In the genomic region with DNA sequence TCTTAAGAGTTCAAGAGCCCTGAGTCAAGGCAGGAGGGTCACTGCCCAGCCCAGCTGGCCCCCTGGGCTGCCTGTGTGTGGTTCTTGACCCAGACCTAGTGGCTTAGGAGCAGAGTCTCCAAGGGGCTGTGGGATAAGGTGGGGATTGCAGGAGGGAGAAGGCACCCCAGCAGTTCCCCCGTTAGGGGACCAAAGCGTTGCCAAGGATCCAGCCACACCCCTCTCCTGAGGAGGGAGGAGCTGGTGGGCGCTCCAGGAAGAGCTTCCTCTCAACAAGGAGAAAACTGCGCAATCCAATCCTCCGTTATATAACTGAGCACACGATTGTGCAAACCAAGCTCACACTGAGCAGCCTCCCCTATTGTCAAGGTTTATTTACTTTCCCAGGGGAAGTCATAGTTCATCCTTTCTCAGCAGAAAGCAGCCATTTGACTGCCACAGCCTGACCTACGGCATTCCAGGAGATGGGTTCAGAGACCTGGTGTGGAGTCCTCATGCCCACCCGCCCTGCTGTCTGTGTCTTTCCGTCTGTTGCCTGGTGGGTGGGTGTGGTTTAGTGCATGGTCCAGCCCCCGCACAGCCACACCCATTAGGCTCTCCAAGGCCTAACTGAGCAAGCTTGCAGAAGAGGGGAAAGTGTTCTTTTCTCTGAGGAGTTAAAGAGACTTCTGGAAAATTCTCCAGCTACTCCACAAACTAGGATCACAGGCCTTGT, we compare ENCODE assay signal across 1 cellular context.
A peak's percentile ranks its signal among the peaks of the same experiment; 100 is the strongest.
TF ChIP-seq lines count a peak whose summit lies in the region.

No MANE protein-coding gene starts in this region.

TF ChIP-seq in HepG2, 621 proteins besides CTCF, POLR2A, EP300 and RAD21 (continued from another document and continues in another):
- TF ChIP-seq MEIS2 (CRISPR knock-in tag; IDR thresholded peaks at IDR 0.05) (peak; percentile 97), PLRG1 (conservative IDR thresholded peaks at IDR 0.05) (no peak), ZNF547 (CRISPR knock-in tag; IDR thresholded peaks at IDR 0.05) (peak; percentile 85; the same call in 1 of the 2 replicates), MXD4 (CRISPR knock-in tag; IDR thresholded peaks at IDR 0.05) (peak; percentile 78; the same call in 1 of the 2 replicates), TBX3 (IDR thresholded peaks at IDR 0.05; ENCODE audit: borderline replicate concordance) (peak; percentile 30; the same call in 1 of the 2 replicates), ZNF343 (CRISPR knock-in tag; IDR thresholded peaks at IDR 0.05) (peak; percentile 59; the same call in 1 of the 2 replicates), ZNF296 (CRISPR knock-in tag; conservative IDR thresholded peaks at IDR 0.05) (no peak), SPEN (CRISPR knock-in tag; IDR thresholded peaks at IDR 0.05; ENCODE audit: low read depth) (peak; percentile 92), ATF1 (CRISPR knock-in tag; IDR thresholded peaks at IDR 0.05) (peak; percentile 43; the same call in 1 of the 2 replicates), EEA1 (CRISPR knock-in tag; IDR thresholded peaks at IDR 0.05; ENCODE audit: borderline replicate concordance) (no peak), JARID2 (CRISPR knock-in tag; IDR thresholded peaks at IDR 0.05; ENCODE audit: insufficient replicate concordance) (no peak), ZNF747 (CRISPR knock-in tag; IDR thresholded peaks at IDR 0.05; ENCODE audit: borderline replicate concordance) (peak; percentile 96; the same call in 1 of the 2 replicates), NFKBIZ (CRISPR knock-in tag; IDR thresholded peaks at IDR 0.05) (peak; percentile 95), PAX8 (CRISPR knock-in tag; IDR thresholded peaks at IDR 0.05; ENCODE audit: borderline replicate concordance) (no peak), CENPX (CRISPR knock-in tag; IDR thresholded peaks at IDR 0.05) (no peak), CBFB (CRISPR knock-in tag; IDR thresholded peaks at IDR 0.05) (peak; percentile 87), RARA (CRISPR knock-in tag; IDR thresholded peaks at IDR 0.05) (peak; percentile 98), HDAC2 (CRISPR knock-in tag; IDR thresholded peaks at IDR 0.05) (peak; percentile 99), ZNF782 (CRISPR knock-in tag; IDR thresholded peaks at IDR 0.05; ENCODE audit: borderline replicate concordance) (peak; percentile 82; the same call in 1 of the 2 replicates), FOXA3 (CRISPR knock-in tag; IDR thresholded peaks at IDR 0.05) (peak; percentile 98), ZNF772 (CRISPR knock-in tag; IDR thresholded peaks at IDR 0.05) (peak; percentile 97), ZFX (CRISPR knock-in tag; IDR thresholded peaks at IDR 0.05; ENCODE audit: low read depth) (peak; percentile 75), NBN (conservative IDR thresholded peaks at IDR 0.05) (no peak), POLR2AphosphoS5 (IDR thresholded peaks at IDR 0.05; ENCODE audit: low read depth, low read length) (no peak)
- TF ChIP-seq, protein P1, sequence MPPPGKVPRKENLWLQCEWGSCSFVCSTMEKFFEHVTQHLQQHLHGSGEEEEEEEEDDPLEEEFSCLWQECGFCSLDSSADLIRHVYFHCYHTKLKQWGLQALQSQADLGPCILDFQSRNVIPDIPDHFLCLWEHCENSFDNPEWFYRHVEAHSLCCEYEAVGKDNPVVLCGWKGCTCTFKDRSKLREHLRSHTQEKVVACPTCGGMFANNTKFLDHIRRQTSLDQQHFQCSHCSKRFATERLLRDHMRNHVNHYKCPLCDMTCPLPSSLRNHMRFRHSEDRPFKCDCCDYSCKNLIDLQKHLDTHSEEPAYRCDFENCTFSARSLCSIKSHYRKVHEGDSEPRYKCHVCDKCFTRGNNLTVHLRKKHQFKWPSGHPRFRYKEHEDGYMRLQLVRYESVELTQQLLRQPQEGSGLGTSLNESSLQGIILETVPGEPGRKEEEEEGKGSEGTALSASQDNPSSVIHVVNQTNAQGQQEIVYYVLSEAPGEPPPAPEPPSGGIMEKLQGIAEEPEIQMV (CRISPR knock-in tag; IDR thresholded peaks at IDR 0.05; ENCODE audit: low read depth): peak; percentile 93
- TF ChIP-seq, protein P2, sequence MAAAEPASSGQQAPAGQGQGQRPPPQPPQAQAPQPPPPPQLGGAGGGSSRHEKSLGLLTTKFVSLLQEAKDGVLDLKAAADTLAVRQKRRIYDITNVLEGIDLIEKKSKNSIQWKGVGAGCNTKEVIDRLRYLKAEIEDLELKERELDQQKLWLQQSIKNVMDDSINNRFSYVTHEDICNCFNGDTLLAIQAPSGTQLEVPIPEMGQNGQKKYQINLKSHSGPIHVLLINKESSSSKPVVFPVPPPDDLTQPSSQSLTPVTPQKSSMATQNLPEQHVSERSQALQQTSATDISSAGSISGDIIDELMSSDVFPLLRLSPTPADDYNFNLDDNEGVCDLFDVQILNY (CRISPR knock-in tag; conservative IDR thresholded peaks at IDR 0.05): no peak
- TF ChIP-seq, protein P3, sequence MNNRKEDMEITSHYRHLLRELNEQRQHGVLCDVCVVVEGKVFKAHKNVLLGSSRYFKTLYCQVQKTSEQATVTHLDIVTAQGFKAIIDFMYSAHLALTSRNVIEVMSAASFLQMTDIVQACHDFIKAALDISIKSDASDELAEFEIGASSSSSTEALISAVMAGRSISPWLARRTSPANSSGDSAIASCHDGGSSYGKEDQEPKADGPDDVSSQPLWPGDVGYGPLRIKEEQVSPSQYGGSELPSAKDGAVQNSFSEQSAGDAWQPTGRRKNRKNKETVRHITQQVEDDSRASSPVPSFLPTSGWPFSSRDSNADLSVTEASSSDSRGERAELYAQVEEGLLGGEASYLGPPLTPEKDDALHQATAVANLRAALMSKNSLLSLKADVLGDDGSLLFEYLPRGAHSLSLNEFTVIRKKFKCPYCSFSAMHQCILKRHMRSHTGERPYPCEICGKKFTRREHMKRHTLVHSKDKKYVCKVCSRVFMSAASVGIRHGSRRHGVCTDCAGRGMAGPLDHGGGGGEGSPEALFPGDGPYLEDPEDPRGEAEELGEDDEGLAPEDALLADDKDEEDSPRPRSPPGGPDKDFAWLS (CRISPR knock-in tag; IDR thresholded peaks at IDR 0.05; ENCODE audit: borderline replicate concordance): no peak
- TF ChIP-seq, protein P4, sequence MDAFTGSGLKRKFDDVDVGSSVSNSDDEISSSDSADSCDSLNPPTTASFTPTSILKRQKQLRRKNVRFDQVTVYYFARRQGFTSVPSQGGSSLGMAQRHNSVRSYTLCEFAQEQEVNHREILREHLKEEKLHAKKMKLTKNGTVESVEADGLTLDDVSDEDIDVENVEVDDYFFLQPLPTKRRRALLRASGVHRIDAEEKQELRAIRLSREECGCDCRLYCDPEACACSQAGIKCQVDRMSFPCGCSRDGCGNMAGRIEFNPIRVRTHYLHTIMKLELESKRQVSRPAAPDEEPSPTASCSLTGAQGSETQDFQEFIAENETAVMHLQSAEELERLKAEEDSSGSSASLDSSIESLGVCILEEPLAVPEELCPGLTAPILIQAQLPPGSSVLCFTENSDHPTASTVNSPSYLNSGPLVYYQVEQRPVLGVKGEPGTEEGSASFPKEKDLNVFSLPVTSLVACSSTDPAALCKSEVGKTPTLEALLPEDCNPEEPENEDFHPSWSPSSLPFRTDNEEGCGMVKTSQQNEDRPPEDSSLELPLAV (CRISPR knock-in tag; conservative IDR thresholded peaks at IDR 0.05; ENCODE audit: low read depth): no peak
- TF ChIP-seq, protein P5, sequence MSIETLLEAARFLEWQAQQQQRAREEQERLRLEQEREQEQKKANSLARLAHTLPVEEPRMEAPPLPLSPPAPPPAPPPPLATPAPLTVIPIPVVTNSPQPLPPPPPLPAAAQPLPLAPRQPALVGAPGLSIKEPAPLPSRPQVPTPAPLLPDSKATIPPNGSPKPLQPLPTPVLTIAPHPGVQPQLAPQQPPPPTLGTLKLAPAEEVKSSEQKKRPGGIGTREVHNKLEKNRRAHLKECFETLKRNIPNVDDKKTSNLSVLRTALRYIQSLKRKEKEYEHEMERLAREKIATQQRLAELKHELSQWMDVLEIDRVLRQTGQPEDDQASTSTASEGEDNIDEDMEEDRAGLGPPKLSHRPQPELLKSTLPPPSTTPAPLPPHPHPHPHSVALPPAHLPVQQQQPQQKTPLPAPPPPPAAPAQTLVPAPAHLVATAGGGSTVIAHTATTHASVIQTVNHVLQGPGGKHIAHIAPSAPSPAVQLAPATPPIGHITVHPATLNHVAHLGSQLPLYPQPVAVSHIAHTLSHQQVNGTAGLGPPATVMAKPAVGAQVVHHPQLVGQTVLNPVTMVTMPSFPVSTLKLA (IDR thresholded peaks at IDR 0.05): peak; percentile 60
- TF ChIP-seq, protein P6, sequence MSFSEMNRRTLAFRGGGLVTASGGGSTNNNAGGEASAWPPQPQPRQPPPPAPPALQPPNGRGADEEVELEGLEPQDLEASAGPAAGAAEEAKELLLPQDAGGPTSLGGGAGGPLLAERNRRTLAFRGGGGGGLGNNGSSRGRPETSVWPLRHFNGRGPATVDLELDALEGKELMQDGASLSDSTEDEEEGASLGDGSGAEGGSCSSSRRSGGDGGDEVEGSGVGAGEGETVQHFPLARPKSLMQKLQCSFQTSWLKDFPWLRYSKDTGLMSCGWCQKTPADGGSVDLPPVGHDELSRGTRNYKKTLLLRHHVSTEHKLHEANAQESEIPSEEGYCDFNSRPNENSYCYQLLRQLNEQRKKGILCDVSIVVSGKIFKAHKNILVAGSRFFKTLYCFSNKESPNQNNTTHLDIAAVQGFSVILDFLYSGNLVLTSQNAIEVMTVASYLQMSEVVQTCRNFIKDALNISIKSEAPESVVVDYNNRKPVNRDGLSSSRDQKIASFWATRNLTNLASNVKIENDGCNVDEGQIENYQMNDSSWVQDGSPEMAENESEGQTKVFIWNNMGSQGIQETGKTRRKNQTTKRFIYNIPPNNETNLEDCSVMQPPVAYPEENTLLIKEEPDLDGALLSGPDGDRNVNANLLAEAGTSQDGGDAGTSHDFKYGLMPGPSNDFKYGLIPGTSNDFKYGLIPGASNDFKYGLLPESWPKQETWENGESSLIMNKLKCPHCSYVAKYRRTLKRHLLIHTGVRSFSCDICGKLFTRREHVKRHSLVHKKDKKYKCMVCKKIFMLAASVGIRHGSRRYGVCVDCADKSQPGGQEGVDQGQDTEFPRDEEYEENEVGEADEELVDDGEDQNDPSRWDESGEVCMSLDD (CRISPR knock-in tag; IDR thresholded peaks at IDR 0.05; ENCODE audit: borderline replicate concordance): 0 out of 2 replicates have a peak, but pooled peaks have one; percentile 40
- TF ChIP-seq, protein P7, sequence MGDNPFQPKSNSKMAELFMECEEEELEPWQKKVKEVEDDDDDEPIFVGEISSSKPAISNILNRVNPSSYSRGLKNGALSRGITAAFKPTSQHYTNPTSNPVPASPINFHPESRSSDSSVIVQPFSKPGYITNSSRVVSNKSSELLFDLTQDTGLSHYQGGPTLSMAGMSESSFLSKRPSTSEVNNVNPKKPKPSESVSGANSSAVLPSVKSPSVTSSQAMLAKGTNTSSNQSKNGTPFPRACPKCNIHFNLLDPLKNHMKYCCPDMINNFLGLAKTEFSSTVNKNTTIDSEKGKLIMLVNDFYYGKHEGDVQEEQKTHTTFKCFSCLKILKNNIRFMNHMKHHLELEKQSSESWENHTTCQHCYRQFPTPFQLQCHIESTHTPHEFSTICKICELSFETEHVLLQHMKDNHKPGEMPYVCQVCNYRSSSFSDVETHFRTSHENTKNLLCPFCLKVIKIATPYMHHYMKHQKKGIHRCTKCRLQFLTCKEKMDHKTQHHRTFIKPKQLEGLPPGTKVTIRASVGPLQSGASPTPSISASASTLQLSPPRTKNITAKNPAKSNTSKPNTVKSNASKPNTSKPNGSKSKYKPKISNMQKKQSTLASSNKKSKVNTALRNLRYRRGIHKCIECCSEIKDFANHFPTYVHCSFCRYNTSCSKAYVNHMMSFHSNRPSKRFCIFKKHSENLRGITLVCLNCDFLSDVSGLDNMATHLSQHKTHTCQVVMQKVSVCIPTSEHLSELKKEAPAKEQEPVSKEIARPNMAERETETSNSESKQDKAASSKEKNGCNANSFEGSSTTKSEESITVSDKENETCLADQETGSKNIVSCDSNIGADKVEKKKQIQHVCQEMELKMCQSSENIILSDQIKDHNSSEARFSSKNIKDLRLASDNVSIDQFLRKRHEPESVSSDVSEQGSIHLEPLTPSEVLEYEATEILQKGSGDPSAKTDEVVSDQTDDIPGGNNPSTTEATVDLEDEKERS (CRISPR knock-in tag; IDR thresholded peaks at IDR 0.05): peak; percentile 91; the same call in 1 of the 2 replicates
- TF ChIP-seq, protein P8, sequence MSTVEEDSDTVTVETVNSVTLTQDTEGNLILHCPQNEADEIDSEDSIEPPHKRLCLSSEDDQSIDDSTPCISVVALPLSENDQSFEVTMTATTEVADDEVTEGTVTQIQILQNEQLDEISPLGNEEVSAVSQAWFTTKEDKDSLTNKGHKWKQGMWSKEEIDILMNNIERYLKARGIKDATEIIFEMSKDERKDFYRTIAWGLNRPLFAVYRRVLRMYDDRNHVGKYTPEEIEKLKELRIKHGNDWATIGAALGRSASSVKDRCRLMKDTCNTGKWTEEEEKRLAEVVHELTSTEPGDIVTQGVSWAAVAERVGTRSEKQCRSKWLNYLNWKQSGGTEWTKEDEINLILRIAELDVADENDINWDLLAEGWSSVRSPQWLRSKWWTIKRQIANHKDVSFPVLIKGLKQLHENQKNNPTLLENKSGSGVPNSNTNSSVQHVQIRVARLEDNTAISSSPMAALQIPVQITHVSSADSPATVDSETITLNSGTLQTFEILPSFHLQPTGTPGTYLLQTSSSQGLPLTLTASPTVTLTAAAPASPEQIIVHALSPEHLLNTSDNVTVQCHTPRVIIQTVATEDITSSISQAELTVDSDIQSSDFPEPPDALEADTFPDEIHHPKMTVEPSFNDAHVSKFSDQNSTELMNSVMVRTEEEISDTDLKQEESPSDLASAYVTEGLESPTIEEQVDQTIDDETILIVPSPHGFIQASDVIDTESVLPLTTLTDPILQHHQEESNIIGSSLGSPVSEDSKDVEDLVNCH (CRISPR knock-in tag; IDR thresholded peaks at IDR 0.05): no peak
- TF ChIP-seq, protein P9, sequence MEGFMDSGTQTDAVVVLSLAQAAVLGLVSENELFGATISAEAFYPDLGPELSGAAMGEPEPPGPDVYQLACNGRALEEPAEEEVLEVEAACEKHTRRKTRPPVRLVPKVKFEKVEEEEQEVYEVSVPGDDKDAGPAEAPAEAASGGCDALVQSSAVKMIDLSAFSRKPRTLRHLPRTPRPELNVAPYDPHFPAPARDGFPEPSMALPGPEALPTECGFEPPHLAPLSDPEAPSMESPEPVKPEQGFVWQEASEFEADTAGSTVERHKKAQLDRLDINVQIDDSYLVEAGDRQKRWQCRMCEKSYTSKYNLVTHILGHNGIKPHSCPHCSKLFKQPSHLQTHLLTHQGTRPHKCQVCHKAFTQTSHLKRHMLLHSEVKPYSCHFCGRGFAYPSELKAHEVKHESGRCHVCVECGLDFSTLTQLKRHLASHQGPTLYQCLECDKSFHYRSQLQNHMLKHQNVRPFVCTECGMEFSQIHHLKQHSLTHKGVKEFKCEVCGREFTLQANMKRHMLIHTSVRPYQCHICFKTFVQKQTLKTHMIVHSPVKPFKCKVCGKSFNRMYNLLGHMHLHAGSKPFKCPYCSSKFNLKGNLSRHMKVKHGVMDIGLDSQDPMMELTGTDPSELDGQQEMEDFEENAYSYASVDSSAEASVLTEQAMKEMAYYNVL (CRISPR knock-in tag; IDR thresholded peaks at IDR 0.05; ENCODE audit: borderline replicate concordance): peak; percentile 95
